In the genomic region with DNA sequence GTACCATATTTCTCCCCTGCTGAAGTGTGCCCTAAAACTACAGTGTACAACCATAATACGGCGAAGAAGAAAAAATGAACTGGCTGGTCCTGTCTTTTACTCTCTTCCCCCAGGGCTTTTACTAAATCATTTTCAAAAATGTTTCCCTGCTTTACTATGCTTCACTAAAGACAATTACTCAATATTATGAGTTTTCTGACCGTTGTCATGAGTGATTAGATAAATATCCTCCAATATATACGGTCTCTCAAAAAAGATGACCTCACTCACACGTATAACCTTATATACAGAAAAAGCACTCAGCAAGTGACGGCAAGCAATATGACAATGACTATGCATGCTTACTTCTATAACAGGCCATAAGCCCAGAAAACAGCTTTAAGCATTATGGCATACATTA, we compare ENCODE assay signal across 18 cellular contexts.
A peak's percentile ranks its signal among the peaks of the same experiment; 100 is the strongest.
DNase-seq lines count a peak whose midpoint lies in the region; ATAC-seq and TF ChIP-seq lines count a peak whose summit lies in the region.
"Had no signal": no experiment of that assay in that cellular context is flagged by ENCODE, and none has a peak within 500 bp of the region (broad histone marks: within the 10 kb centered on the region; RNA-seq: fewer than 3 reads in every experiment).

No MANE protein-coding gene starts in this region.

- DNase-seq in CD4-positive, alpha-beta T cell = no peak
- DNase-seq in central memory CD8-positive, alpha-beta T cell (ENCODE audit: low spot score in 2 of 2) = no peak
- DNase-seq in NK-92 treated with Interleukin-12 subunit alpha and Interleukin-12 subunit beta, amount 100 ng/mL, for 24 hours (lab: John Stamatoyannopoulos, UW) = no peak
- DNase-seq in occipital lobe (lab: John Stamatoyannopoulos, UW) = no peak
- DNase-seq: C1 segment of cervical spinal cord, GM23248, KBM-7, NCI-H1105 treated with DMSO at 0.1 percent for 48 hours, NCI-H1694, NCI-H510A, NCI-H748 treated with DMSO at 0.1 percent for 48 hours, OCI-M1, Right ventricle myocardium superior had no signal

- peaks cover 24% of the 10 kb centered on the region for H3K9me3 ChIP-seq in BLaER1
- no peaks in the 10 kb centered on the region for H3K9me3 ChIP-seq in CD4-positive, alpha-beta T cell (ENCODE audit: control insufficient read depth, low read length)
- H3K9me3 ChIP-seq in mucosa of rectum (ENCODE audit: control insufficient read depth in 2 of 2, low read length in 2 of 2) = no peaks in the 10 kb centered on the region

- peak overlapping the region; percentile 32; the same call in 1 of the 2 replicates for H3K4me2 ChIP-seq in BLaER1

- no peak overlapping the region for H3K4me3 ChIP-seq in BLaER1
- no peak overlapping the region for H3K4me3 ChIP-seq in mucosa of rectum (ENCODE audit: low read length in 2 of 2)
- H3K4me3 ChIP-seq: GM23248 had no signal

- peaks cover 100% of the 10 kb centered on the region for H4K20me1 ChIP-seq in BLaER1

- peaks cover 14% of the 10 kb centered on the region for H3K36me3 Mint-ChIP-seq in CD4-positive, alpha-beta T cell (ENCODE audit: low read depth)
- peaks cover 9% of the 10 kb centered on the region for H3K36me3 Mint-ChIP-seq in central memory CD8-positive, alpha-beta T cell (ENCODE audit: insufficient read depth)

- intact Hi-C loops in CD4-positive, alpha-beta T cell (cut with DNase I, micrococcal nuclease) = no loop called here

- peaks cover 74% of the 10 kb centered on the region for H3K4me1 Mint-ChIP-seq in CD4-positive, alpha-beta T cell (ENCODE audit: low read depth)
- peaks cover 77% of the 10 kb centered on the region for H3K4me1 Mint-ChIP-seq in central memory CD8-positive, alpha-beta T cell

- H3K9me3 Mint-ChIP-seq in CD4-positive, alpha-beta T cell = no peaks in the 10 kb centered on the region
- no peaks in the 10 kb centered on the region for H3K9me3 Mint-ChIP-seq in central memory CD8-positive, alpha-beta T cell

- H3K36me3 ChIP-seq in BLaER1 = peaks cover 80% of the 10 kb centered on the region
- peaks cover 0 to 3% of the 10 kb centered on the region in 2 donors for H3K36me3 ChIP-seq in mucosa of rectum (ENCODE audit: control insufficient read depth in 2 of 2, insufficient read depth in 2 of 2, low read length in 2 of 2)

- no peaks in the 10 kb centered on the region for H3K27me3 ChIP-seq in BLaER1
- H3K27me3 ChIP-seq in CD4-positive, alpha-beta T cell (ENCODE audit: control insufficient read depth, insufficient read depth, low read length) = no peaks in the 10 kb centered on the region
- H3K27me3 ChIP-seq in mucosa of rectum (ENCODE audit: control insufficient read depth in 2 of 2, insufficient read depth in 2 of 2, low read length in 2 of 2) = no peaks in the 10 kb centered on the region

- CTCF ChIA-PET in CD4-positive, alpha-beta T cell (lab: Charles Lee) = no interaction called here

- no peaks in the 10 kb centered on the region for H3K27me3 Mint-ChIP-seq in CD4-positive, alpha-beta T cell
- H3K27me3 Mint-ChIP-seq in central memory CD8-positive, alpha-beta T cell = no peaks in the 10 kb centered on the region

- no peak for ATAC-seq in CD4-positive, alpha-beta T cell (ENCODE audit: poor library complexity)
- ATAC-seq in central memory CD8-positive, alpha-beta T cell (replicated peaks; ENCODE audit: extremely low read depth, poor library complexity, severe bottlenecking) = no peak
- ATAC-seq in HG03135 (IDR thresholded peaks at IDR 0.05; ENCODE audit: unreplicated experiment) (no peak), HG03457 (IDR thresholded peaks at IDR 0.05; ENCODE audit: unreplicated experiment) (no peak)
- ATAC-seq: HCT116 had no signal

- no peak overlapping the region for H3K4me3 Mint-ChIP-seq in CD4-positive, alpha-beta T cell
- H3K4me3 Mint-ChIP-seq in central memory CD8-positive, alpha-beta T cell = no peak overlapping the region

- POLR2A ChIA-PET in CD4-positive, alpha-beta T cell (lab: Charles Lee) = interaction anchor here (6.8 kb wide), 1 partner anchor 60 kb away, joined by 31 read pairs; the partner anchor contains the start of gene TBL1XR1

- H3K27ac ChIP-seq in BLaER1 (no peak overlapping the region), mucosa of rectum (ENCODE audit: low read depth in 2 of 2, low read length in 2 of 2) (peak overlapping the region; percentile 60 to 63)
- no peak overlapping the region for H3K27ac ChIP-seq in CD4-positive, alpha-beta T cell (ENCODE audit: low read depth, low read length)
- H3K27ac ChIP-seq: GM23248 had no signal

- H3K9ac ChIP-seq in BLaER1 (no peak overlapping the region), mucosa of rectum (ENCODE audit: low read depth in 1 of 2, low read length in 2 of 2) (no peak overlapping the region)
- H3K9ac ChIP-seq: GM23248 had no signal

- TF ChIP-seq CTCF in CD4-positive, alpha-beta T cell (IDR thresholded peaks at IDR 0.05) = no peak

- peak overlapping the region; percentile 2 for H3K27ac Mint-ChIP-seq in CD4-positive, alpha-beta T cell
- peak overlapping the region; percentile 82 for H3K27ac Mint-ChIP-seq in central memory CD8-positive, alpha-beta T cell (ENCODE audit: low read depth)

- H3K4me1 ChIP-seq in BLaER1 (peaks cover 83% of the 10 kb centered on the region), mucosa of rectum (ENCODE audit: control insufficient read depth in 2 of 2, insufficient read depth in 2 of 2, low read length in 2 of 2) (peaks cover 5 to 20% of the 10 kb centered on the region in 2 donors)

Comparison
In these comparisons a context has a peak if more than half of its experiments do, and no peak if none do; other contexts are left out.
1. H3K27ac ChIP-seq: peak in mucosa of rectum (2 of 2); none in BLaER1 (single experiment) and CD4-positive, alpha-beta T cell (single experiment).